ENCODE assay signal across 1 cellular context in genomic region chr3:170829873-170830272, GRCh38.
TF ChIP-seq lines count a peak whose summit lies in the region.

No MANE protein-coding gene starts in this region.

TF ChIP-seq in H1, 55 proteins besides CTCF, POLR2A, EP300 and RAD21:
- no peak for TF ChIP-seq TBP (IDR thresholded peaks at IDR 0.05; ENCODE audit: low read depth, low read length)
